Comparison of ENCODE assay signal across 14 cellular contexts in the genomic region with DNA sequence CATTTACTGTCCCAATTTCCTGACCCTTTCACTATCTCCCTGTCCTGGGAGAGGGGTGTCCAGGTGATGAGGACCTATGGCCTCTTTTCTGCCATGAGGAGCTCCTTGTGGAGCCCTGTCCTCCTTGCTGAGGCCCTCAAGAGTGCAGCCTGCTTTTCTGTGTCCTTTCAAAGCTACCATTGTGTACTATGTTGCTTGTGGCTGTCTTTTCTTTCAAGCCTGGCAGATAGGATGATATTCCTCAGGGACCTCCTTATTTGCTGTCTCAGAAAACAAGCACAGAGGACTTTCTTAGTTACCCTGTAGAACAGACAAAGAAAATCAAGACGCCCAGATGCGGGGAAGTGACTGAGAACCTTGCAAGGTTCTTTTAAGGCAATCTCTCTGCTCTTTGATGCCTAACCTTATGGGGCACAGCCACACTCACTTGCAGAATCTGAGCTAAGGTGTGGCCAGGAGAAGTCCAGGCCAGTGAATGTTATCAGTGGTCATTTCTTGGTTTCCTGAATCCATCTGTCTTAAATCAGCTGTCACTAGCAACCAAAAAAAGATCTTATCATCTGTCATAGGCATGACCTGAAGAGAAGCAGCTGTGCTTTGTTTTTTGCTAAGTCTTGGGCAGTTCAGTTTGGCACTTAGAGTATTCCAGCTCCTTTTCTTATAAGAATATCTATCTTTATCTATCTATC. TPM values are rescaled to one million over a fixed set of nuclear protein-coding genes. Genes with fewer than 3 reads are reported as not detected.
DNase-seq lines count a peak whose midpoint lies in the region; ATAC-seq and TF ChIP-seq lines count a peak whose summit lies in the region.
"Had no signal": no experiment of that assay in that cellular context is flagged by ENCODE, and none has a peak within 500 bp of the region (broad histone marks: within the 10 kb centered on the region; RNA-seq: fewer than 3 reads in every experiment).

No MANE protein-coding gene starts in this region.

- in situ Hi-C loops in mammary epithelial cell (cut with MboI; ENCODE audit: low sequenced_read_pairs in 2 of 2), result no loop called here

- H3K9me3 ChIP-seq in mammary epithelial cell (replicated peaks; ENCODE audit: insufficient read depth, low read length) (no peaks in the 10 kb centered on the region), aorta (ENCODE audit: control insufficient read depth, low read length) (no peaks in the 10 kb centered on the region)

- no peaks in the 10 kb centered on the region for H3K27me3 ChIP-seq in mammary epithelial cell (ENCODE audit: insufficient read depth, low read length)
- no peaks in the 10 kb centered on the region for H3K27me3 ChIP-seq in rectal smooth muscle tissue (ENCODE audit: control insufficient read depth, insufficient read depth, low read length)
- no peaks in the 10 kb centered on the region for H3K27me3 ChIP-seq in aorta (ENCODE audit: control insufficient read depth in 1 of 2, insufficient read depth in 2 of 2, low read length in 1 of 2)

- CTCF ChIA-PET in MCF 10A (lab: Yijun Ruan, JAX), result interaction anchor here (0.8 to 1.4 kb wide), 3 partner anchors 17 to 194 kb away, joined by 3 to 4 read pairs (median 3); a partner anchor contains a TSS
- CTCF ChIA-PET in mammary epithelial cell (lab: Charles Lee; ENCODE audit: low non-redundant PET), result no interaction called here
- CTCF ChIA-PET in T-cell (lab: Charles Lee), result no interaction called here

- H3K27ac ChIP-seq in mammary epithelial cell (ENCODE audit: insufficient read depth, low read depth, low read length) (no peak overlapping the region), rectal smooth muscle tissue (ENCODE audit: low read depth, low read length) (peak overlapping the region; percentile 33), aorta (ENCODE audit: low read depth in 1 of 2, low read length in 2 of 2) (peak overlapping the region; percentile 93 to 99)

- DNase-seq in MCF 10A (ENCODE audit: unreplicated experiment) (no peak), mammary epithelial cell (no peak), left cardiac atrium (no peak), aorta (no peak), NCI-H446 treated with DMSO at 0.1 percent for 48 hours (lab: John Stamatoyannopoulos, UW) (no peak), T-cell (no peak)
- DNase-seq: activated CD4-positive, alpha-beta T cell treated with anti-CD3 and anti-CD28 coated beads, Interleukin-2, amount 50 U/mL, for 48 hours; CD4-positive, CD25-positive, alpha-beta regulatory T cell; NCI-H1092; NK-92 treated with Interleukin-12 subunit alpha and Interleukin-12 subunit beta, amount 100 ng/mL, for 24 hours had no signal

- WGBS in mammary epithelial cell (ENCODE audit: low coverage, missing lambda C conversion rate), result 100% methylated on average over 1 of the region's 2 CpGs
- 51 to 64% methylated on average over 2 of the region's 2 CpGs for WGBS in aorta, 2 donors

- H3K4me3 Mint-ChIP-seq in MCF 10A (ENCODE audit: unreplicated experiment), result no peak overlapping the region
- H3K4me3 Mint-ChIP-seq in T-cell, result no peak overlapping the region
- H3K4me3 Mint-ChIP-seq: CD4-positive, CD25-positive, alpha-beta regulatory T cell; dendritic cell treated with granulocyte-macrophage colony-stimulating factor and Interleukin-4, amounts not matched to agents 40 ng/mL and 50 ng/mL, for 4 days; stimulated activated memory B cell treated with anti-CD40 and anti-IgM and Interleukin-4, amounts not matched to agents 10 μg/mL and 1 μg/mL and 100 μg/mL, for 72 hours had no signal

- intact Hi-C loops in MCF 10A (cut with micrococcal nuclease) (no loop called here), mammary epithelial cell (cut with micrococcal nuclease) (no loop called here), left cardiac atrium (cut with DNase I) (no loop called here), aorta (cut with DNase I) (loop anchor here in 1 of 2 donors (5.0 kb wide), 1 partner anchor 61 kb away; no protein-coding TSS in a partner anchor)

- peaks cover 9% of the 10 kb centered on the region for H3K4me1 ChIP-seq in mammary epithelial cell (ENCODE audit: insufficient read depth, low read length)
- no peaks in the 10 kb centered on the region for H3K4me1 ChIP-seq in rectal smooth muscle tissue (ENCODE audit: control insufficient read depth, insufficient read depth, low read length)
- peaks cover 8 to 29% of the 10 kb centered on the region in 2 donors for H3K4me1 ChIP-seq in aorta (ENCODE audit: control insufficient read depth in 1 of 2, insufficient read depth in 2 of 2, low read length in 2 of 2)

- dilution Hi-C loops in mammary epithelial cell (cut with HindIII; ENCODE audit: low sequenced_read_pairs), result no loop called here

- H3K4me2 ChIP-seq in mammary epithelial cell (ENCODE audit: insufficient read depth, low read depth, low read length), result no peak overlapping the region

- H4K20me1 ChIP-seq in mammary epithelial cell (ENCODE audit: insufficient read depth, low read length), result no peaks in the 10 kb centered on the region

- peak; percentile 34 to 43 for ATAC-seq in left cardiac atrium
- ATAC-seq in aorta (ENCODE audit: low FRiP score), result no peak
- ATAC-seq in HG03175 (IDR thresholded peaks at IDR 0.05; ENCODE audit: unreplicated experiment), result no peak
- no peak for ATAC-seq in T-cell (replicated peaks in 1 of 4)
- ATAC-seq: stimulated activated memory B cell treated with anti-CD40 and anti-IgM and Interleukin-4, amounts not matched to agents 10 μg/mL and 1 μg/mL and 100 μg/mL, for 72 hours had no signal

- H3K9me3 Mint-ChIP-seq in MCF 10A (ENCODE audit: unreplicated experiment) (no peaks in the 10 kb centered on the region), T-cell (no peaks in the 10 kb centered on the region)
- H3K9me3 Mint-ChIP-seq: CD4-positive, CD25-positive, alpha-beta regulatory T cell; dendritic cell treated with granulocyte-macrophage colony-stimulating factor and Interleukin-4, amounts not matched to agents 40 ng/mL and 50 ng/mL, for 4 days; stimulated activated memory B cell treated with anti-CD40 and anti-IgM and Interleukin-4, amounts not matched to agents 10 μg/mL and 1 μg/mL and 100 μg/mL, for 72 hours had no signal

- no peak overlapping the region for H2AFZ ChIP-seq in mammary epithelial cell (ENCODE audit: low read depth, low read length)

- H3K4me3 ChIP-seq in mammary epithelial cell (replicated peaks in 1 of 3; ENCODE audit: insufficient read depth in 1 of 3, low read depth in 2 of 3, low read length in 3 of 3) (no peak overlapping the region), rectal smooth muscle tissue (ENCODE audit: low read length) (no peak overlapping the region), aorta (ENCODE audit: low read length in 2 of 2) (no peak overlapping the region)

- H3K27me3 Mint-ChIP-seq in MCF 10A (ENCODE audit: insufficient read depth, unreplicated experiment) (no peaks in the 10 kb centered on the region), T-cell (no peaks in the 10 kb centered on the region)
- H3K27me3 Mint-ChIP-seq: CD4-positive, CD25-positive, alpha-beta regulatory T cell; dendritic cell treated with granulocyte-macrophage colony-stimulating factor and Interleukin-4, amounts not matched to agents 40 ng/mL and 50 ng/mL, for 4 days; stimulated activated memory B cell treated with anti-CD40 and anti-IgM and Interleukin-4, amounts not matched to agents 10 μg/mL and 1 μg/mL and 100 μg/mL, for 72 hours had no signal

- POLR2A ChIA-PET in MCF 10A (lab: Yijun Ruan, JAX) (interaction anchor here (0.5 to 5.6 kb wide), 3 partner anchors 9 to 17 kb away, joined by 3 to 32 read pairs (median 6); a partner anchor contains a TSS), T-cell (lab: Charles Lee) (no interaction called here)

- H3K9ac ChIP-seq in mammary epithelial cell (ENCODE audit: insufficient read depth, low read length) (no peak overlapping the region), rectal smooth muscle tissue (ENCODE audit: low read length) (no peak overlapping the region)

- H3K79me2 ChIP-seq in mammary epithelial cell (ENCODE audit: insufficient read depth, low read length), result peaks cover 92% of the 10 kb centered on the region

- H3K4me1 Mint-ChIP-seq in MCF 10A (ENCODE audit: insufficient read depth, unreplicated experiment) (peaks cover 7% of the 10 kb centered on the region), T-cell (peaks cover 18 to 37% (median 28%) of the 10 kb centered on the region in 3 donors)

- BruUV-seq in MCF 10A (replicated peaks; lab: Mats Ljungman, UMichigan) (no TSS peak), mammary epithelial cell (replicated peaks; lab: Mats Ljungman, UMichigan) (no TSS peak)

- H3K36me3 ChIP-seq in mammary epithelial cell (ENCODE audit: insufficient read depth, low read length), result no peaks in the 10 kb centered on the region
- no peaks in the 10 kb centered on the region for H3K36me3 ChIP-seq in rectal smooth muscle tissue (ENCODE audit: control insufficient read depth, insufficient read depth, low read length)
- no peaks in the 10 kb centered on the region for H3K36me3 ChIP-seq in aorta (ENCODE audit: control insufficient read depth in 1 of 2, insufficient read depth in 2 of 2, low read length in 1 of 2)

- H3K36me3 Mint-ChIP-seq in MCF 10A (ENCODE audit: insufficient read depth, unreplicated experiment), result no peaks in the 10 kb centered on the region
- H3K36me3 Mint-ChIP-seq in T-cell, result no peaks in the 10 kb centered on the region
- H3K36me3 Mint-ChIP-seq: CD4-positive, CD25-positive, alpha-beta regulatory T cell; stimulated activated memory B cell treated with anti-CD40 and anti-IgM and Interleukin-4, amounts not matched to agents 10 μg/mL and 1 μg/mL and 100 μg/mL, for 72 hours had no signal

- H3K27ac Mint-ChIP-seq in MCF 10A (ENCODE audit: low read depth, unreplicated experiment) (peak overlapping the region; percentile 6), T-cell (no peak overlapping the region)
- H3K27ac Mint-ChIP-seq: dendritic cell treated with granulocyte-macrophage colony-stimulating factor and Interleukin-4, amounts not matched to agents 40 ng/mL and 50 ng/mL, for 4 days; stimulated activated memory B cell treated with anti-CD40 and anti-IgM and Interleukin-4, amounts not matched to agents 10 μg/mL and 1 μg/mL and 100 μg/mL, for 72 hours had no signal

- TF ChIP-seq CTCF in MCF 10A (IDR thresholded peaks at IDR 0.05; ENCODE audit: unreplicated experiment) (no peak), mammary epithelial cell (conservative IDR thresholded peaks at IDR 0.05 in 1 of 2, IDR thresholded peaks at IDR 0.05 in 1 of 2; ENCODE audit: extremely low read depth in 1 of 2, insufficient read depth in 1 of 2, low read depth in 1 of 2, low read length in 2 of 2) (no peak)

RNA-seq across cellular contexts. Expression of a gene that starts 17.2 kb away (rescaled TPM):
- total RNA-seq in MCF 10A (2022), result 23.0 and 25.2 TPM in 2 replicates
- 10 to 100 TPM; 34.7 to 58.2 TPM for total RNA-seq in mammary epithelial cell
- polyA plus RNA-seq in mammary epithelial cell, result 10.1 TPM
- 56.7 TPM for polyA minus RNA-seq in mammary epithelial cell
- total RNA-seq in left cardiac atrium, result 10 to 100 TPM; 10.8 to 11.3 TPM
- 10 to 100 TPM; 32.2 to 33.9 TPM for total RNA-seq in aorta
- polyA plus RNA-seq in aorta, result 10 to 100 TPM; 22.3 to 30.9 TPM
- 10 to 100 TPM in 1 of 5 donors, 1 to 10 TPM in 4; 4.0 to 11.6 (median 6.1) TPM for total RNA-seq in T-cell

Comparison
In these comparisons a context has a peak if more than half of its experiments do, and no peak if none do; other contexts are left out.
1. ATAC-seq: peak in left cardiac atrium (2 of 2); none in aorta (single experiment), HG03175 (single experiment) and T-cell (0 of 4).